Comparison of ENCODE assay signal across 1 cellular context in the genomic region with DNA sequence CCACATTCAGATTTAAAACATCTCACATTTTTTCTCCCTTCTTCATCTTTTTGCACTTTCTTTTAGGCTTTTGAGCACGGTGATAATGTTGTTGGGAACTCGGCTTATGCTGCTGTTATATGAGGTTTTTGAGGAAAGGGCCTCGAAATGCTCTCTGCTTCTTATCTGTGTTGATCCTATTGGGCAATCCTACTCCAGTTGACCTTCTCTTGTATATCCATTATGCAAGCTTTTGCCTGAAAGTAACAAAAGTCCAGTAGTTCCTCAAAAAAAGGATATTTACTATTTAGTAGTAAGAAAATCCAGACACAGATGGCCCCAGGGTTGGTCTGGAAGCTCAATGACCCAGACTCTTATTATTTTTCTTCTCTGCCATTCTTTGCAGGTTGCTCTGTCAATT.
TF ChIP-seq lines count a peak whose summit lies in the region.

No MANE protein-coding gene starts in this region.

TF ChIP-seq in HepG2, 621 proteins besides CTCF, POLR2A, EP300 and RAD21 (continued from another document):
- TF ChIP-seq, protein P1, sequence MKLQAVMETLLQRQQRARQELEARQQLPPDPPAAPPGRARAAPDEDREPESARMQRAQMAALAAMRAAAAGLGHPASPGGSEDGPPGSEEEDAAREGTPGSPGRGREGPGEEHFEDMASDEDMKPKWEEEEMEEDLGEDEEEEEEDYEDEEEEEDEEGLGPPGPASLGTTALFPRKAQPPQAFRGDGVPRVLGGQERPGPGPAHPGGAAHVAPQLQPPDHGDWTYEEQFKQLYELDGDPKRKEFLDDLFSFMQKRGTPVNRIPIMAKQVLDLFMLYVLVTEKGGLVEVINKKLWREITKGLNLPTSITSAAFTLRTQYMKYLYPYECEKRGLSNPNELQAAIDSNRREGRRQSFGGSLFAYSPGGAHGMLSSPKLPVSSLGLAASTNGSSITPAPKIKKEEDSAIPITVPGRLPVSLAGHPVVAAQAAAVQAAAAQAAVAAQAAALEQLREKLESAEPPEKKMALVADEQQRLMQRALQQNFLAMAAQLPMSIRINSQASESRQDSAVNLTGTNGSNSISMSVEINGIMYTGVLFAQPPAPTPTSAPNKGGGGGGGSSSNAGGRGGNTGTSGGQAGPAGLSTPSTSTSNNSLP (IDR thresholded peaks at IDR 0.05; ENCODE audit: low read depth, low read length) = no peak
- no peak for TF ChIP-seq HNRNPUL1 (IDR thresholded peaks at IDR 0.05; ENCODE audit: low read depth, low read length)
- TF ChIP-seq ZNF546 (CRISPR knock-in tag; conservative IDR thresholded peaks at IDR 0.05) = no peak
- peak; percentile 49 for TF ChIP-seq CEBPG (CRISPR knock-in tag; IDR thresholded peaks at IDR 0.05)
- peak; percentile 57; the same call in 1 of the 2 replicates for TF ChIP-seq BCL6 (CRISPR knock-in tag; IDR thresholded peaks at IDR 0.05)
- no peak for TF ChIP-seq ZFX (CRISPR knock-in tag; IDR thresholded peaks at IDR 0.05; ENCODE audit: low read depth)
- no peak for TF ChIP-seq ZNF558 (CRISPR knock-in tag; IDR thresholded peaks at IDR 0.05; ENCODE audit: borderline replicate concordance)
- TF ChIP-seq PAWR (CRISPR knock-in tag; IDR thresholded peaks at IDR 0.05; ENCODE audit: borderline replicate concordance) = no peak
- TF ChIP-seq, protein P2, sequence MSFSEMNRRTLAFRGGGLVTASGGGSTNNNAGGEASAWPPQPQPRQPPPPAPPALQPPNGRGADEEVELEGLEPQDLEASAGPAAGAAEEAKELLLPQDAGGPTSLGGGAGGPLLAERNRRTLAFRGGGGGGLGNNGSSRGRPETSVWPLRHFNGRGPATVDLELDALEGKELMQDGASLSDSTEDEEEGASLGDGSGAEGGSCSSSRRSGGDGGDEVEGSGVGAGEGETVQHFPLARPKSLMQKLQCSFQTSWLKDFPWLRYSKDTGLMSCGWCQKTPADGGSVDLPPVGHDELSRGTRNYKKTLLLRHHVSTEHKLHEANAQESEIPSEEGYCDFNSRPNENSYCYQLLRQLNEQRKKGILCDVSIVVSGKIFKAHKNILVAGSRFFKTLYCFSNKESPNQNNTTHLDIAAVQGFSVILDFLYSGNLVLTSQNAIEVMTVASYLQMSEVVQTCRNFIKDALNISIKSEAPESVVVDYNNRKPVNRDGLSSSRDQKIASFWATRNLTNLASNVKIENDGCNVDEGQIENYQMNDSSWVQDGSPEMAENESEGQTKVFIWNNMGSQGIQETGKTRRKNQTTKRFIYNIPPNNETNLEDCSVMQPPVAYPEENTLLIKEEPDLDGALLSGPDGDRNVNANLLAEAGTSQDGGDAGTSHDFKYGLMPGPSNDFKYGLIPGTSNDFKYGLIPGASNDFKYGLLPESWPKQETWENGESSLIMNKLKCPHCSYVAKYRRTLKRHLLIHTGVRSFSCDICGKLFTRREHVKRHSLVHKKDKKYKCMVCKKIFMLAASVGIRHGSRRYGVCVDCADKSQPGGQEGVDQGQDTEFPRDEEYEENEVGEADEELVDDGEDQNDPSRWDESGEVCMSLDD (CRISPR knock-in tag; IDR thresholded peaks at IDR 0.05; ENCODE audit: borderline replicate concordance) = no peak
- no peak for TF ChIP-seq ZNF235 (CRISPR knock-in tag; IDR thresholded peaks at IDR 0.05; ENCODE audit: borderline replicate concordance)
- no peak for TF ChIP-seq ZNF577 (CRISPR knock-in tag; IDR thresholded peaks at IDR 0.05; ENCODE audit: borderline replicate concordance, low read depth)
- TF ChIP-seq, protein P3, sequence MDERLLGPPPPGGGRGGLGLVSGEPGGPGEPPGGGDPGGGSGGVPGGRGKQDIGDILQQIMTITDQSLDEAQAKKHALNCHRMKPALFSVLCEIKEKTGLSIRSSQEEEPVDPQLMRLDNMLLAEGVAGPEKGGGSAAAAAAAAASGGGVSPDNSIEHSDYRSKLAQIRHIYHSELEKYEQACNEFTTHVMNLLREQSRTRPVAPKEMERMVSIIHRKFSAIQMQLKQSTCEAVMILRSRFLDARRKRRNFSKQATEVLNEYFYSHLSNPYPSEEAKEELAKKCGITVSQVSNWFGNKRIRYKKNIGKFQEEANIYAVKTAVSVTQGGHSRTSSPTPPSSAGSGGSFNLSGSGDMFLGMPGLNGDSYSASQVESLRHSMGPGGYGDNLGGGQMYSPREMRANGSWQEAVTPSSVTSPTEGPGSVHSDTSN (CRISPR knock-in tag; IDR thresholded peaks at IDR 0.05) = no peak
- no peak for TF ChIP-seq ZNF773 (CRISPR knock-in tag; IDR thresholded peaks at IDR 0.05; ENCODE audit: borderline replicate concordance)
- TF ChIP-seq TSC22D2 (CRISPR knock-in tag; IDR thresholded peaks at IDR 0.05; ENCODE audit: borderline replicate concordance) = no peak
- TF ChIP-seq RARA (CRISPR knock-in tag; IDR thresholded peaks at IDR 0.05) = 0 out of 2 replicates have a peak, but pooled peaks have one; percentile 27
